Comparison of ENCODE assay signal across 8 cellular contexts in genomic region chr22:23858484-23858815, GRCh38. TPM values are rescaled to one million over a fixed set of nuclear protein-coding genes. Genes with fewer than 3 reads are reported as not detected.
DNase-seq lines count a peak whose midpoint lies in the region; ATAC-seq and TF ChIP-seq lines count a peak whose summit lies in the region.

No MANE protein-coding gene starts in this region.

- TF ChIP-seq CTCF in kidney epithelial cell (IDR thresholded peaks at IDR 0.05; ENCODE audit: insufficient read depth, low read length, poor library complexity, severe bottlenecking): no peak

- H3K4me3 ChIP-seq in adipocyte (ENCODE audit: low read length) (peak overlapping the region; percentile 87), kidney epithelial cell (ENCODE audit: low read depth, low read length) (peak overlapping the region; percentile 65)

- H3K9me3 ChIP-seq in adipocyte (ENCODE audit: control insufficient read depth, low read length): no peaks in the 10 kb centered on the region

- H3K27me3 ChIP-seq in adipocyte (replicated peaks; ENCODE audit: control insufficient read depth, insufficient read depth, low read length) (no peaks in the 10 kb centered on the region), kidney epithelial cell (ENCODE audit: control insufficient read depth, insufficient read depth, low read length) (no peaks in the 10 kb centered on the region)

- peaks cover 16% of the 10 kb centered on the region for H3K4me1 Mint-ChIP-seq in T-helper 1 cell treated with Interleukin-12 subunit alpha and Interleukin-12 subunit beta and Interleukin-4 antibody, amounts not matched to agents 30 μg/mL and 1 μg/mL, for 36 hours (ENCODE audit: low read depth)

- no peak for ATAC-seq in HG03175 (IDR thresholded peaks at IDR 0.05; ENCODE audit: unreplicated experiment)

- peak overlapping the region; percentile 92 for H3K4me3 Mint-ChIP-seq in T-helper 1 cell treated with Interleukin-12 subunit alpha and Interleukin-12 subunit beta and Interleukin-4 antibody, amounts not matched to agents 30 μg/mL and 1 μg/mL, for 36 hours

- H3K36me3 ChIP-seq in adipocyte (ENCODE audit: control insufficient read depth, insufficient read depth, low read length, severe bottlenecking) (no peaks in the 10 kb centered on the region), kidney epithelial cell (ENCODE audit: control insufficient read depth, insufficient read depth, low read length) (no peaks in the 10 kb centered on the region)

- DNase-seq in T-helper 1 cell: no peak
- DNase-seq in adipocyte (ENCODE audit: low read depth): no peak
- no peak for DNase-seq in kidney epithelial cell (ENCODE audit: low read depth)
- DNase-seq in substantia nigra (lab: John Stamatoyannopoulos, UW): no peak
- DNase-seq in OCI-M1 (lab: John Stamatoyannopoulos, UW): no peak
- no peak for DNase-seq in NCI-H1417 (lab: John Stamatoyannopoulos, UW)

- H3K27me3 Mint-ChIP-seq in T-helper 1 cell treated with Interleukin-12 subunit alpha and Interleukin-12 subunit beta and Interleukin-4 antibody, amounts not matched to agents 30 μg/mL and 1 μg/mL, for 36 hours (ENCODE audit: low read depth): peaks cover 8% of the 10 kb centered on the region

- peak overlapping the region; percentile 91 for H3K27ac ChIP-seq in substantia nigra (ENCODE audit: low read depth, low read length, poor library complexity, severe bottlenecking)

- peak overlapping the region; percentile 61 for H3K27ac Mint-ChIP-seq in T-helper 1 cell treated with Interleukin-12 subunit alpha and Interleukin-12 subunit beta and Interleukin-4 antibody, amounts not matched to agents 30 μg/mL and 1 μg/mL, for 36 hours

- H3K4me1 ChIP-seq in adipocyte (ENCODE audit: control insufficient read depth, insufficient read depth, low read length): peaks cover 16% of the 10 kb centered on the region

- H3K9me3 Mint-ChIP-seq in T-helper 1 cell treated with Interleukin-12 subunit alpha and Interleukin-12 subunit beta and Interleukin-4 antibody, amounts not matched to agents 30 μg/mL and 1 μg/mL, for 36 hours: no peaks in the 10 kb centered on the region

- peak overlapping the region; percentile 88 for H3K9ac ChIP-seq in adipocyte (ENCODE audit: low read length)

- no peaks in the 10 kb centered on the region for H3K36me3 Mint-ChIP-seq in T-helper 1 cell treated with Interleukin-12 subunit alpha and Interleukin-12 subunit beta and Interleukin-4 antibody, amounts not matched to agents 30 μg/mL and 1 μg/mL, for 36 hours (ENCODE audit: low read depth)

RNA-seq across cellular contexts. Expression of gene SLC2A11, which starts 0.8 kb away (rescaled TPM):
- 22.4 and 28.4 TPM in 2 replicates for total RNA-seq in kidney epithelial cell

RNA-seq across cellular contexts. Expression of gene DERL3, which starts 19.6 kb away (rescaled TPM):
- 0.54 and 2.3 TPM in 2 replicates for total RNA-seq in kidney epithelial cell

RNA-seq across cellular contexts. Expression of gene MIF, which starts 35.7 kb away (rescaled TPM):
- total RNA-seq in kidney epithelial cell: 606 and 627 TPM in 2 replicates
